ENCODE assay signal across 16 cellular contexts in the genomic region with DNA sequence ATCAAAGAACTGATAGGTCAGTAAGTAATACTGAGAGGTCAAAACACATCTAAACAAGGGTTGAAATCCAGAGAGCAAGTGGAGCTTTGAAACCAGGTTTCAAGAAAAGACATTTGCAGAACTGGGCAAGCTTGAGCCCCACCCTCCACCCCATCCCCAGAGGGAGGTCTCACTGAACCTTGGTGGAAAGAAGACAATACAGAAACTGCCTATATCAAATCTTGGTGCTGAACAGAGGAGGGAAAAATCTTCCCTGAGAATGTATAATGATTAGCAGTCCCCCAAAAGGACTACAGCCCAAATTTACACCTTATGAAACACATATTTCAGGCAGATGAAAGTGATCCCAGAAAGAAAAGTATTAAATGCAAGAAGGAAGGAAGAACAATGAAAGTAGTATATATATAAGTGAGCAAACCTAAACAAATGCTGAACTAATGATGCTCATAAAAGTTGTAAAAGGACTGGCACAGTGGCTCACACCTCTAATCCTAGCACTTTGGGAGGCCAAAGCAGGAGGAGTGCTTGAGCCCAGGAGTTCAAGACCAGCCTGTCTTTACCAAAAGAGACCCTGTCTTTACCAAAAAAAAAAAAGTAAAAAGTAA. TPM values are rescaled to one million over a fixed set of nuclear protein-coding genes. Genes with fewer than 3 reads are reported as not detected.
DNase-seq lines count a peak whose midpoint lies in the region; ATAC-seq and TF ChIP-seq lines count a peak whose summit lies in the region.
"Had no signal": no experiment of that assay in that cellular context is flagged by ENCODE, and none has a peak within 500 bp of the region (broad histone marks: within the 10 kb centered on the region; RNA-seq: fewer than 3 reads in every experiment).

No MANE protein-coding gene starts in this region.

- peaks cover 53% of the 10 kb centered on the region for H3F3A ChIP-seq in GM23248 (ENCODE audit: insufficient read depth)

- H3K27me3 ChIP-seq in CD8-positive, alpha-beta T cell (ENCODE audit: insufficient read depth, low read length) = no peaks in the 10 kb centered on the region
- no peaks in the 10 kb centered on the region for H3K27me3 ChIP-seq in GM23248 (replicated peaks; ENCODE audit: insufficient read depth)
- H3K27me3 ChIP-seq in mesendoderm (ENCODE audit: insufficient read depth, low read length, poor library complexity) = no peaks in the 10 kb centered on the region
- H3K27me3 ChIP-seq: right atrium auricular region, suprapubic skin had no signal

- H3K9me3 ChIP-seq in CD8-positive, alpha-beta T cell (ENCODE audit: low read length) = no peaks in the 10 kb centered on the region
- H3K9me3 ChIP-seq in GM23248 (ENCODE audit: low read depth) = no peaks in the 10 kb centered on the region
- H3K9me3 ChIP-seq: right atrium auricular region, suprapubic skin had no signal

- no peak overlapping the region for H3K23ac ChIP-seq in mesendoderm (ENCODE audit: low read length)

- CTCF ChIA-PET in CD8-positive, alpha-beta T cell (lab: Charles Lee) = interaction anchor here (0.7 to 1.1 kb wide), 2 partner anchors 12 to 172 kb away, joined by 4 to 5 read pairs; no protein-coding TSS in a partner anchor

- intact Hi-C loops in CD8-positive, alpha-beta T cell (cut with DNase I, micrococcal nuclease) = no loop called here

- H3K4me1 Mint-ChIP-seq in CD8-positive, alpha-beta T cell (ENCODE audit: low read depth) = peaks cover 58% of the 10 kb centered on the region
- peaks cover 48% of the 10 kb centered on the region for H3K4me1 Mint-ChIP-seq in activated naive CD8-positive, alpha-beta T cell treated with anti-CD3 and anti-CD28 coated beads, Interleukin-2, amount 10 ng/mL, durations not matched to agents 7 days and 5 days
- peaks cover 40 to 92% (median 67%) of the 10 kb centered on the region in 4 donors for H3K4me1 Mint-ChIP-seq in naive thymus-derived CD8-positive, alpha-beta T cell

- DNase-seq in CD8-positive, alpha-beta T cell = no peak
- DNase-seq in GM23248 (no peak), mesendoderm (no peak)
- DNase-seq in activated naive CD8-positive, alpha-beta T cell treated with anti-CD3 and anti-CD28 coated beads, Interleukin-2, amount 10 ng/mL, durations not matched to agents 7 days and 5 days = no peak
- no peak for DNase-seq in naive thymus-derived CD8-positive, alpha-beta T cell
- DNase-seq: activated CD4-positive, CD25-positive, alpha-beta regulatory T cell; H9; NCI-H1092 treated with DMSO at 0.1 percent for 48 hours had no signal

- no peak overlapping the region for H2AK5ac ChIP-seq in mesendoderm (ENCODE audit: low read length)

- in situ Hi-C loops in GM23248 (cut with MboI) = no loop called here

- no peaks in the 10 kb centered on the region for H3K27me3 Mint-ChIP-seq in CD8-positive, alpha-beta T cell (ENCODE audit: low read depth)
- no peaks in the 10 kb centered on the region for H3K27me3 Mint-ChIP-seq in activated naive CD8-positive, alpha-beta T cell treated with anti-CD3 and anti-CD28 coated beads, Interleukin-2, amount 10 ng/mL, durations not matched to agents 7 days and 5 days
- H3K27me3 Mint-ChIP-seq in naive thymus-derived CD8-positive, alpha-beta T cell = no peaks in the 10 kb centered on the region

- H3K9ac ChIP-seq in GM23248 = peak overlapping the region; percentile 70
- H3K9ac ChIP-seq in mesendoderm (ENCODE audit: low read length) = no peak overlapping the region

- no peak overlapping the region for H3K4ac ChIP-seq in mesendoderm (ENCODE audit: low read depth, low read length)

- no peak overlapping the region for H2BK5ac ChIP-seq in mesendoderm (ENCODE audit: low read length)

- no peak overlapping the region for H3K18ac ChIP-seq in mesendoderm (ENCODE audit: low read length)

- H3K27ac Mint-ChIP-seq in CD8-positive, alpha-beta T cell = peak overlapping the region; percentile 6
- peak overlapping the region; percentile 77 for H3K27ac Mint-ChIP-seq in activated naive CD8-positive, alpha-beta T cell treated with anti-CD3 and anti-CD28 coated beads, Interleukin-2, amount 10 ng/mL, durations not matched to agents 7 days and 5 days
- H3K27ac Mint-ChIP-seq in naive thymus-derived CD8-positive, alpha-beta T cell = peak overlapping the region in 7 of 10 donors; percentile 6 to 87 (median 50)
- H3K27ac Mint-ChIP-seq: H9 had no signal

- ATAC-seq in CD8-positive, alpha-beta T cell = no peak
- ATAC-seq in activated naive CD8-positive, alpha-beta T cell treated with anti-CD3 and anti-CD28 coated beads, Interleukin-2, amount 10 ng/mL, durations not matched to agents 7 days and 5 days (ENCODE audit: low read depth) = no peak
- no peak for ATAC-seq in naive thymus-derived CD8-positive, alpha-beta T cell
- ATAC-seq in GM18519 (IDR thresholded peaks at IDR 0.05; ENCODE audit: low FRiP score, unreplicated experiment) (no peak), HG03280 (IDR thresholded peaks at IDR 0.05; ENCODE audit: unreplicated experiment) (no peak)

- H2AFZ ChIP-seq in GM23248 = no peak overlapping the region

- H3K4me3 Mint-ChIP-seq in CD8-positive, alpha-beta T cell = no peak overlapping the region
- no peak overlapping the region for H3K4me3 Mint-ChIP-seq in activated naive CD8-positive, alpha-beta T cell treated with anti-CD3 and anti-CD28 coated beads, Interleukin-2, amount 10 ng/mL, durations not matched to agents 7 days and 5 days
- H3K4me3 Mint-ChIP-seq in naive thymus-derived CD8-positive, alpha-beta T cell = peak overlapping the region in 2 of 10 donors; percentile 24 to 61
- H3K4me3 Mint-ChIP-seq: H9 had no signal

- H3K4me2 ChIP-seq in GM23248 (ENCODE audit: unreplicated experiment) (peak overlapping the region; percentile 72), mesendoderm (ENCODE audit: low read length) (no peak overlapping the region)

- H3K36me3 Mint-ChIP-seq in CD8-positive, alpha-beta T cell = peaks cover 46% of the 10 kb centered on the region
- H3K36me3 Mint-ChIP-seq in activated naive CD8-positive, alpha-beta T cell treated with anti-CD3 and anti-CD28 coated beads, Interleukin-2, amount 10 ng/mL, durations not matched to agents 7 days and 5 days = peaks cover 18% of the 10 kb centered on the region
- H3K36me3 Mint-ChIP-seq in naive thymus-derived CD8-positive, alpha-beta T cell = peaks cover 0 to 44% (median 6%) of the 10 kb centered on the region in 3 donors

- no peaks in the 10 kb centered on the region for H3K9me3 Mint-ChIP-seq in CD8-positive, alpha-beta T cell
- no peaks in the 10 kb centered on the region for H3K9me3 Mint-ChIP-seq in activated naive CD8-positive, alpha-beta T cell treated with anti-CD3 and anti-CD28 coated beads, Interleukin-2, amount 10 ng/mL, durations not matched to agents 7 days and 5 days
- no peaks in the 10 kb centered on the region for H3K9me3 Mint-ChIP-seq in naive thymus-derived CD8-positive, alpha-beta T cell

- no peak overlapping the region for H2BK120ac ChIP-seq in mesendoderm (ENCODE audit: low read depth, low read length)

- no peak for TF ChIP-seq CTCF in CD8-positive, alpha-beta T cell (IDR thresholded peaks at IDR 0.05)

- no peak overlapping the region for H4K8ac ChIP-seq in mesendoderm (ENCODE audit: low read depth, low read length)

- H3K56ac ChIP-seq in mesendoderm (ENCODE audit: low read length) = no peak overlapping the region

- no peaks in the 10 kb centered on the region for H3K9me2 ChIP-seq in GM23248 (ENCODE audit: insufficient read depth)

- no peak overlapping the region for H3K4me3 ChIP-seq in CD8-positive, alpha-beta T cell (ENCODE audit: low read depth, low read length)
- H3K4me3 ChIP-seq in GM23248 = no peak overlapping the region
- H3K4me3 ChIP-seq in mesendoderm (ENCODE audit: low read length) = no peak overlapping the region
- H3K4me3 ChIP-seq: right atrium auricular region, suprapubic skin had no signal

- no peak overlapping the region for H2BK15ac ChIP-seq in mesendoderm (replicated peaks; ENCODE audit: low read depth)

- H4K5ac ChIP-seq in mesendoderm (ENCODE audit: low read length) = no peak overlapping the region

- H3K79me2 ChIP-seq in GM23248 (ENCODE audit: insufficient read depth) = peaks cover 83% of the 10 kb centered on the region
- H3K79me2 ChIP-seq in mesendoderm (ENCODE audit: control insufficient read depth, insufficient read depth, low read length) = no peaks in the 10 kb centered on the region

- H3K79me1 ChIP-seq in mesendoderm (ENCODE audit: low read length) = peaks cover 4% of the 10 kb centered on the region

- POLR2A ChIA-PET in CD8-positive, alpha-beta T cell (lab: Charles Lee) = interaction anchor here (1.2 kb wide), 1 partner anchor 14 kb away, joined by 8 read pairs; no protein-coding TSS in a partner anchor
- POLR2A ChIA-PET in activated naive CD8-positive, alpha-beta T cell treated with anti-CD3 and anti-CD28 coated beads, Interleukin-2, amount 10 ng/mL, durations not matched to agents 7 days and 5 days (lab: Charles Lee) = interaction anchor here (0.6 to 1.0 kb wide), 2 partner anchors 129 to 952 kb away, joined by 3 to 4 read pairs; no protein-coding TSS in a partner anchor
- POLR2A ChIA-PET in naive thymus-derived CD8-positive, alpha-beta T cell (lab: Charles Lee) = no interaction called here

- H3K36me3 ChIP-seq in CD8-positive, alpha-beta T cell (ENCODE audit: insufficient read depth, low read length) = no peaks in the 10 kb centered on the region
- no peaks in the 10 kb centered on the region for H3K36me3 ChIP-seq in GM23248 (ENCODE audit: low read depth)
- peaks cover 2% of the 10 kb centered on the region for H3K36me3 ChIP-seq in mesendoderm (ENCODE audit: control insufficient read depth, insufficient read depth, low read length)
- H3K36me3 ChIP-seq: right atrium auricular region had no signal

- no peaks in the 10 kb centered on the region; the same call in 1 of the 2 replicates for H4K20me1 ChIP-seq in GM23248 (ENCODE audit: insufficient read depth)

- no peak overlapping the region for H3K27ac ChIP-seq in CD8-positive, alpha-beta T cell (ENCODE audit: low read depth, low read length)
- H3K27ac ChIP-seq in GM23248 (peak overlapping the region; percentile 90), mesendoderm (ENCODE audit: low read depth, low read length) (no peak overlapping the region)
- H3K27ac ChIP-seq: right atrium auricular region, suprapubic skin had no signal

- peaks cover 35% of the 10 kb centered on the region for H3K4me1 ChIP-seq in CD8-positive, alpha-beta T cell (ENCODE audit: insufficient read depth, low read length)
- H3K4me1 ChIP-seq in GM23248 (ENCODE audit: insufficient read depth) (peaks cover 45% of the 10 kb centered on the region), mesendoderm (ENCODE audit: control insufficient read depth, low read depth, low read length) (no peaks in the 10 kb centered on the region)

RNA-seq across cellular contexts. Expression of a gene that starts 12.4 kb away (rescaled TPM):
- 100 to 1,000 TPM; 106 to 115 TPM for total RNA-seq in CD8-positive, alpha-beta T cell
- 33.2 and 50.7 TPM in 2 replicates for total RNA-seq in GM23248 (2014; rRNA removed; shearing (Covaris generic))
- polyA plus RNA-seq in GM23248 (2016; fragmentation: Nextera tagmentation; extraction: Ambion mirVana) = 20.5 and 25.1 TPM in 2 replicates
- 10 to 100 TPM; 46.4 to 47.6 TPM for total RNA-seq in activated naive CD8-positive, alpha-beta T cell treated with anti-CD3 and anti-CD28 coated beads, Interleukin-2, amount 10 ng/mL, durations not matched to agents 7 days and 5 days
- 10 to 100 TPM; 49.3 to 58.1 TPM for total RNA-seq in naive thymus-derived CD8-positive, alpha-beta T cell
- 10 to 100 TPM; 10.2 to 23.3 (median 11.1) TPM for polyA plus RNA-seq in naive thymus-derived CD8-positive, alpha-beta T cell
- polyA plus RNA-seq in mesendoderm (2013, experiment 1 of 2) = 16.0 TPM
- 15.4 TPM for polyA plus RNA-seq in mesendoderm (2013, experiment 2 of 2)

RNA-seq across cellular contexts. Expression of a gene that starts 40.6 kb away (rescaled TPM):
- total RNA-seq in CD8-positive, alpha-beta T cell = not detected
- not detected in 2 replicates for total RNA-seq in GM23248 (2014; rRNA removed; shearing (Covaris generic))
- not detected in 2 replicates for polyA plus RNA-seq in GM23248 (2016; fragmentation: Nextera tagmentation; extraction: Ambion mirVana)
- total RNA-seq in activated naive CD8-positive, alpha-beta T cell treated with anti-CD3 and anti-CD28 coated beads, Interleukin-2, amount 10 ng/mL, durations not matched to agents 7 days and 5 days = not detected
- not detected for total RNA-seq in naive thymus-derived CD8-positive, alpha-beta T cell
- not detected for polyA plus RNA-seq in naive thymus-derived CD8-positive, alpha-beta T cell
- 0.03 TPM for polyA plus RNA-seq in mesendoderm (2013, experiment 1 of 2)
- 0.04 TPM for polyA plus RNA-seq in mesendoderm (2013, experiment 2 of 2)
- total RNA-seq: fibroblast of villous mesenchyme, H9, NCI-H460, suprapubic skin had no signal
- polyA plus RNA-seq: adipose tissue had no signal

RNA-seq across cellular contexts. Expression of a gene that starts 54.4 kb away (rescaled TPM):
- total RNA-seq in CD8-positive, alpha-beta T cell = not detected
- 22.9 and 35.7 TPM in 2 replicates for total RNA-seq in GM23248 (2014; rRNA removed; shearing (Covaris generic))
- 111 and 113 TPM in 2 replicates for polyA plus RNA-seq in GM23248 (2016; fragmentation: Nextera tagmentation; extraction: Ambion mirVana)
- not detected for total RNA-seq in activated naive CD8-positive, alpha-beta T cell treated with anti-CD3 and anti-CD28 coated beads, Interleukin-2, amount 10 ng/mL, durations not matched to agents 7 days and 5 days
- not detected for total RNA-seq in naive thymus-derived CD8-positive, alpha-beta T cell
- polyA plus RNA-seq in naive thymus-derived CD8-positive, alpha-beta T cell = not detected
- polyA plus RNA-seq in mesendoderm (2013, experiment 1 of 2) = 0.03 TPM
- 0.07 TPM for polyA plus RNA-seq in mesendoderm (2013, experiment 2 of 2)
- total RNA-seq: dermis microvascular lymphatic vessel endothelial cell, H9, NCI-H460 had no signal

RNA-seq across cellular contexts. Expression of a gene that starts 58.4 kb away (rescaled TPM):
- total RNA-seq in CD8-positive, alpha-beta T cell = not detected
- total RNA-seq in GM23248 (2014; rRNA removed; shearing (Covaris generic)) = not detected in 2 replicates
- polyA plus RNA-seq in GM23248 (2016; fragmentation: Nextera tagmentation; extraction: Ambion mirVana) = not detected in 2 replicates
- total RNA-seq in activated naive CD8-positive, alpha-beta T cell treated with anti-CD3 and anti-CD28 coated beads, Interleukin-2, amount 10 ng/mL, durations not matched to agents 7 days and 5 days = not detected
- not detected for total RNA-seq in naive thymus-derived CD8-positive, alpha-beta T cell
- not detected for polyA plus RNA-seq in naive thymus-derived CD8-positive, alpha-beta T cell
- polyA plus RNA-seq in mesendoderm (2013, experiment 1 of 2) = 0.29 TPM
- polyA plus RNA-seq in mesendoderm (2013, experiment 2 of 2) = 0.28 TPM
- total RNA-seq: dermis microvascular lymphatic vessel endothelial cell, fibroblast of villous mesenchyme, NCI-H460 had no signal

Comparison
In these comparisons a context has a peak if more than half of its experiments do, and no peak if none do; other contexts are left out.
1. H3K27ac Mint-ChIP-seq: peak in every context shown above with its lines; median percentile 77 in activated naive CD8-positive, alpha-beta T cell treated with anti-CD3 and anti-CD28 coated beads, Interleukin-2, amount 10 ng/mL, durations not matched to agents 7 days and 5 days; 50 in naive thymus-derived CD8-positive, alpha-beta T cell; 6 in CD8-positive, alpha-beta T cell.
2. RNA of a gene that starts 54.4 kb away (total RNA-seq): 22.9 to 35.7 TPM in GM23248; not detected in CD8-positive, alpha-beta T cell, not detected in activated naive CD8-positive, alpha-beta T cell treated with anti-CD3 and anti-CD28 coated beads, Interleukin-2, amount 10 ng/mL, durations not matched to agents 7 days and 5 days and not detected in naive thymus-derived CD8-positive, alpha-beta T cell; every median in the first group is over 10 times any median in the second.